ENCODE assay signal across 1 cellular context in genomic region chr11:31408205-31408604, GRCh38.
TF ChIP-seq lines count a peak whose summit lies in the region.

No MANE protein-coding gene starts in this region.

TF ChIP-seq in HepG2, 621 proteins besides CTCF, POLR2A, EP300 and RAD21:
- TF ChIP-seq ZNF720 (CRISPR knock-in tag; IDR thresholded peaks at IDR 0.05) (no peak), AKNA (CRISPR knock-in tag; IDR thresholded peaks at IDR 0.05; ENCODE audit: borderline replicate concordance) (no peak), NFRKB (IDR thresholded peaks at IDR 0.05) (no peak), SNAPC2 (CRISPR knock-in tag; IDR thresholded peaks at IDR 0.05) (no peak), ZSCAN9 (CRISPR knock-in tag; IDR thresholded peaks at IDR 0.05; ENCODE audit: borderline replicate concordance) (no peak), SAP130 (CRISPR knock-in tag; IDR thresholded peaks at IDR 0.05; ENCODE audit: low read depth) (no peak), MAFK (conservative IDR thresholded peaks at IDR 0.05 in 1 of 2, IDR thresholded peaks at IDR 0.05 in 1 of 2; ENCODE audit: low read length in 2 of 2) (peak; percentile 12 to 21; a peak in 1 of 4 replicates)
TF ChIP-seq in HepG2: peak in this region for 1.
